Comparison of ENCODE assay signal across 8 cellular contexts in genomic region chr15:90953947-90954711, GRCh38. TPM values are rescaled to one million over a fixed set of nuclear protein-coding genes. Genes with fewer than 3 reads are reported as not detected.
DNase-seq lines count a peak whose midpoint lies in the region; ATAC-seq and TF ChIP-seq lines count a peak whose summit lies in the region.

No MANE protein-coding gene starts in this region.

- intact Hi-C loops in lower leg skin (cut with DNase I; ENCODE audit: low total_unique reads), result loop anchor here (10.0 kb wide), 1 partner anchor 321 kb away; no protein-coding TSS in a partner anchor
- intact Hi-C loops in mucosa of descending colon (cut with DNase I, micrococcal nuclease), result loop anchor here in 1 of 2 donors (10.0 kb wide), 1 partner anchor 311 kb away; no protein-coding TSS in a partner anchor

- WGBS in lower leg skin, 2 donors, result 65% methylated on average over 16 of the region's 16 CpGs

- no peak overlapping the region; the same call in 1 of the 2 replicates for H3K9ac ChIP-seq in BLaER1
- H3K9ac ChIP-seq in Karpas-422 (ENCODE audit: low read length), result no peak overlapping the region

- H3K27ac ChIP-seq in BLaER1 (no peak overlapping the region), Karpas-422 (ENCODE audit: low read length) (peak overlapping the region; percentile 93; the same call in 1 of the 2 replicates), coronary artery (peak overlapping the region; percentile 95 to 96)

- peak overlapping the region; percentile 80 for H3K4me3 Mint-ChIP-seq in nephron progenitor cell

- peaks cover 16% of the 10 kb centered on the region for H3K4me1 Mint-ChIP-seq in nephron progenitor cell

- no peak for DNase-seq in Karpas-422
- no peak for DNase-seq in coronary artery (ENCODE audit: low spot score)
- no peak for DNase-seq in nephron progenitor cell
- DNase-seq in lower leg skin (ENCODE audit: low spot score in 2 of 2), result no peak
- no peak for DNase-seq in GM19238 (ENCODE audit: insufficient read length, low spot score)
- no peak for DNase-seq in mucosa of descending colon
- DNase-seq in stimulated activated CD8-positive, alpha-beta memory T cell treated with anti-CD3 and anti-CD28 coated beads, Interleukin-4, amount 100 ng/mL, for 48 hours, result no peak

- H4K20me1 ChIP-seq in BLaER1 (peaks cover 38% of the 10 kb centered on the region), Karpas-422 (ENCODE audit: insufficient read depth, low read depth, low read length) (no peaks in the 10 kb centered on the region)

- H3K4me3 ChIP-seq in BLaER1 (peak overlapping the region; percentile 87), Karpas-422 (ENCODE audit: low read length) (no peak overlapping the region), coronary artery (peak overlapping the region; percentile 92), lower leg skin (ENCODE audit: low read depth, poor library complexity, severe bottlenecking) (no peak overlapping the region), mucosa of descending colon (no peak overlapping the region)

- peaks cover 38% of the 10 kb centered on the region for H3K36me3 Mint-ChIP-seq in nephron progenitor cell (ENCODE audit: low read depth)

- H3K4me2 ChIP-seq in BLaER1 (peak overlapping the region; percentile 97), Karpas-422 (ENCODE audit: low read depth, low read length, poor library complexity, severe bottlenecking) (peak overlapping the region; percentile 97)

- peaks cover 20% of the 10 kb centered on the region for H3K79me2 ChIP-seq in Karpas-422 (ENCODE audit: low read length)

- H3K9me2 ChIP-seq in Karpas-422 (replicated peaks; ENCODE audit: insufficient read depth, low read length), result no peaks in the 10 kb centered on the region

- H3K27ac Mint-ChIP-seq in nephron progenitor cell, result no peak overlapping the region

- H3K4me1 ChIP-seq in BLaER1 (peaks cover 34% of the 10 kb centered on the region), Karpas-422 (ENCODE audit: low read length) (peaks cover 20% of the 10 kb centered on the region), mucosa of descending colon (ENCODE audit: low read depth) (peaks cover 19% of the 10 kb centered on the region)

- no peaks in the 10 kb centered on the region for H3K9me3 Mint-ChIP-seq in nephron progenitor cell

- TF ChIP-seq CTCF in coronary artery (IDR thresholded peaks at IDR 0.05) (no peak), nephron progenitor cell (IDR thresholded peaks at IDR 0.05) (no peak), lower leg skin (IDR thresholded peaks at IDR 0.05) (no peak), mucosa of descending colon (IDR thresholded peaks at IDR 0.05) (no peak)

- no peak overlapping the region for H2AFZ ChIP-seq in Karpas-422 (ENCODE audit: low read length)

- no peak for TF ChIP-seq POLR2A in lower leg skin (IDR thresholded peaks at IDR 0.05)

- no peaks in the 10 kb centered on the region for H3K9me3 ChIP-seq in BLaER1
- no peaks in the 10 kb centered on the region for H3K9me3 ChIP-seq in Karpas-422 (ENCODE audit: low read length)
- H3K9me3 ChIP-seq in mucosa of descending colon, result no peaks in the 10 kb centered on the region

- H3K36me3 ChIP-seq in BLaER1, result peaks cover 69% of the 10 kb centered on the region
- H3K36me3 ChIP-seq in Karpas-422 (ENCODE audit: insufficient read depth, low read length), result peaks cover 11% of the 10 kb centered on the region
- H3K36me3 ChIP-seq in mucosa of descending colon (ENCODE audit: low read depth), result no peaks in the 10 kb centered on the region

- ATAC-seq in mucosa of descending colon, result no peak

- H3K27me3 ChIP-seq in BLaER1, result no peaks in the 10 kb centered on the region
- H3K27me3 ChIP-seq in Karpas-422 (ENCODE audit: low read length), result no peaks in the 10 kb centered on the region

- H3K27me3 Mint-ChIP-seq in nephron progenitor cell (ENCODE audit: low read depth, poor library complexity), result peaks cover 19% of the 10 kb centered on the region

RNA-seq across cellular contexts. Expression of gene RCCD1, which starts 0.6 kb away (rescaled TPM):
- total RNA-seq in Karpas-422 (2014; rRNA removed; shearing (Covaris generic); ENCODE audit: low replicate concordance), result 25.3 and 32.9 TPM in 2 replicates
- total RNA-seq in lower leg skin (10 to 100 TPM; 11.0 to 24.5 (median 14.1) TPM), mucosa of descending colon (10 to 100 TPM; 18.5 to 21.5 (median 20.7) TPM)

RNA-seq across cellular contexts. Expression of gene UNC45A, which starts 19.0 kb away (rescaled TPM):
- total RNA-seq in Karpas-422 (2014; rRNA removed; shearing (Covaris generic); ENCODE audit: low replicate concordance), result 25.1 and 58.0 TPM in 2 replicates
- total RNA-seq in lower leg skin (10 to 100 TPM; 56.5 to 79.1 (median 68.2) TPM), mucosa of descending colon (10 to 100 TPM; 43.9 to 92.5 (median 54.8) TPM)

RNA-seq across cellular contexts. Expression of gene HDDC3, which starts 21.8 kb away (rescaled TPM):
- 15.9 and 39.1 TPM in 2 replicates for total RNA-seq in Karpas-422 (2014; rRNA removed; shearing (Covaris generic); ENCODE audit: low replicate concordance)
- 10 to 100 TPM; 12.0 to 21.1 (median 19.4) TPM for total RNA-seq in lower leg skin
- total RNA-seq in mucosa of descending colon, result 10 to 100 TPM; 10.7 to 23.4 (median 15.4) TPM

RNA-seq across cellular contexts. Expression of gene PRC1, which starts 40.2 kb away (rescaled TPM):
- 87.5 and 95.5 TPM in 2 replicates for total RNA-seq in Karpas-422 (2014; rRNA removed; shearing (Covaris generic); ENCODE audit: low replicate concordance)
- total RNA-seq in lower leg skin (10 to 100 TPM; 16.3 to 24.4 (median 19.5) TPM), mucosa of descending colon (10 to 100 TPM; 10.9 to 41.0 (median 12.3) TPM)

RNA-seq across cellular contexts. Expression of gene MAN2A2, which starts 51.0 kb away (rescaled TPM):
- total RNA-seq in Karpas-422 (2014; rRNA removed; shearing (Covaris generic); ENCODE audit: low replicate concordance), result 27.4 and 60.8 TPM in 2 replicates
- 10 to 100 TPM; 21.8 to 43.5 (median 27.4) TPM for total RNA-seq in lower leg skin
- total RNA-seq in mucosa of descending colon, result 10 to 100 TPM; 50.9 to 75.8 (median 75.3) TPM

Comparison
In these comparisons a context has a peak if more than half of its experiments do, and no peak if none do; other contexts are left out.
1. H3K4me3 ChIP-seq: peak in BLaER1 (single experiment) and coronary artery (single experiment); none in Karpas-422 (single experiment), lower leg skin (single experiment) and mucosa of descending colon (single experiment).